ENCODE assay signal across 33 cellular contexts in the genomic region with DNA sequence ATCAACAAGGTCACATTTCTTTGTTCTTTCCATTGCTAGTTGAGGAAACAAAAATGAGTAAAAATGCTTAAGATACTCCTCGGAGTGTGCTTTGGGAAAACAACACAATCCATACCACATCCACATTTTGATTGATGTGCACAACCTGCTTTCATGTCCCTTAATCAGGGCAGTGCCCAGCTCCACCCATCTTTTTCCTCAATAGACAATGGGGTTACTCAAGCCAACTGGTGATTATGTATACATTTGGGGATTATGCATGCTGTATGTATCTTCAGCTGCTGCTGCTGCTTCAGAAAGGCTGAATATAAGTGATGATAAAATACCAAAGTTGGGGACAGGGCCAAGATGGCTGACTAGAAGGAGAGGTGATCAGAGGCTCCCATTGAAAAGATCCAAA.
"Had no signal": no experiment of that assay in that cellular context is flagged by ENCODE, and none has a peak within 500 bp of the region (broad histone marks: within the 10 kb centered on the region; RNA-seq: fewer than 3 reads in every experiment).

No MANE protein-coding gene starts in this region.

- H3K9me3 ChIP-seq: MG63 had no signal

- H3K27me3 ChIP-seq: MG63 had no signal

- H3K27ac ChIP-seq: KMS-11 had no signal

- DNase-seq: Karpas-422, Kasumi-1, MG63, MM.1S, MV-4-11, NCI-H1048, NCI-H1092, NCI-H1092 treated with DMSO at 0.1 percent for 48 hours, NCI-H1105, NCI-H1105 treated with DMSO at 0.1 percent for 48 hours, NCI-H1417, NCI-H1417 treated with DMSO at 0.1 percent for 48 hours, NCI-H1436, NCI-H1436 treated with DMSO at 0.1 percent for 48 hours, NCI-H146, NCI-H1694, NCI-H1694 treated with DMSO at 0.1 percent for 48 hours, NCI-H187, NCI-H187 treated with DMSO at 0.1 percent for 48 hours, NCI-H1930, NCI-H2029, NCI-H2029 treated with DMSO at 0.1 percent for 48 hours, NCI-H2081, NCI-H2081 treated with DMSO at 0.1 percent for 48 hours, NCI-H2107, NCI-H2171, NCI-H2171 treated with DMSO at 0.1 percent for 48 hours, NCI-H2227 treated with DMSO at 0.1 percent for 48 hours, NCI-H226, NCI-H345, NCI-H446 treated with DMSO at 0.1 percent for 48 hours, NCI-H510A had no signal

- H3K4me3 ChIP-seq: MG63 had no signal

- H3K36me3 ChIP-seq: MG63 had no signal
